Comparison of ENCODE assay signal across 11 cellular contexts in genomic region chr2:107669335-107669734, GRCh38.
DNase-seq lines count a peak whose midpoint lies in the region; ATAC-seq, FAIRE-seq and TF ChIP-seq lines count a peak whose summit lies in the region.
"Had no signal": no experiment of that assay in that cellular context is flagged by ENCODE, and none has a peak within 500 bp of the region (broad histone marks: within the 10 kb centered on the region; RNA-seq: fewer than 3 reads in every experiment).

No MANE protein-coding gene starts in this region.

- peak; percentile 20 for TF ChIP-seq CTCF in AG09319 (IDR thresholded peaks at IDR 0.05; ENCODE audit: low read depth, low read length)

- TF ChIP-seq POLR2A in H54 (IDR thresholded peaks at IDR 0.05; ENCODE audit: low read depth, low read length): no peak

- FAIRE-seq in H54 (lab: Jason Lieb, UNC): peak; percentile 53

- ATAC-seq in SK-N-SH treated with all-trans-retinoic acid at 6 μM for 48 hours: peak; percentile 65; the same call in 2 of the 3 replicates
- ATAC-seq in HG02763 (IDR thresholded peaks at IDR 0.05; ENCODE audit: unreplicated experiment): no peak
- no peak for ATAC-seq in HG03196 (IDR thresholded peaks at IDR 0.05; ENCODE audit: unreplicated experiment)

- no peak for DNase-seq in AG09319 (ENCODE audit: extremely low read depth, low read depth)
- no peak for DNase-seq in H54 (ENCODE audit: insufficient read length, low spot score)
- peak; percentile 51 for DNase-seq in left kidney (ENCODE audit: low read depth, low spot score)
- DNase-seq in NCI-H1930 (lab: John Stamatoyannopoulos, UW): no peak
- no peak for DNase-seq in AG08395 (ENCODE audit: low spot score)
- DNase-seq: activated T-cell treated with anti-CD3 and anti-CD28 coated beads for 4 hours, GDM1, islet precursor cell had no signal

TF ChIP-seq in SK-N-SH treated with all-trans-retinoic acid at 6 μM for 48 hours, 23 proteins besides CTCF, POLR2A, EP300 and RAD21:
- TF ChIP-seq ZFP3 (CRISPR knock-in tag; IDR thresholded peaks at IDR 0.05) (no peak), SNAI2 (CRISPR knock-in tag; IDR thresholded peaks at IDR 0.05) (no peak), ZNF565 (CRISPR knock-in tag; conservative IDR thresholded peaks at IDR 0.05; ENCODE audit: low read depth) (no peak), ZFP30 (CRISPR knock-in tag; IDR thresholded peaks at IDR 0.05) (no peak), ARNTL (CRISPR knock-in tag; IDR thresholded peaks at IDR 0.05; ENCODE audit: borderline replicate concordance, low read depth) (no peak), GLIS3 (CRISPR knock-in tag; IDR thresholded peaks at IDR 0.05) (no peak), RARB (CRISPR knock-in tag; IDR thresholded peaks at IDR 0.05) (no peak), CSDC2 (CRISPR knock-in tag; IDR thresholded peaks at IDR 0.05) (no peak), ESRRG (CRISPR knock-in tag; IDR thresholded peaks at IDR 0.05) (no peak), ISL1 (CRISPR knock-in tag; IDR thresholded peaks at IDR 0.05) (no peak), TCF4 (CRISPR knock-in tag; IDR thresholded peaks at IDR 0.05; ENCODE audit: borderline replicate concordance) (no peak), ZC3H10 (CRISPR knock-in tag; IDR thresholded peaks at IDR 0.05) (no peak), ZNF70 (CRISPR knock-in tag; IDR thresholded peaks at IDR 0.05) (no peak), OSR1 (CRISPR knock-in tag; IDR thresholded peaks at IDR 0.05) (no peak)
- TF ChIP-seq, protein P1, sequence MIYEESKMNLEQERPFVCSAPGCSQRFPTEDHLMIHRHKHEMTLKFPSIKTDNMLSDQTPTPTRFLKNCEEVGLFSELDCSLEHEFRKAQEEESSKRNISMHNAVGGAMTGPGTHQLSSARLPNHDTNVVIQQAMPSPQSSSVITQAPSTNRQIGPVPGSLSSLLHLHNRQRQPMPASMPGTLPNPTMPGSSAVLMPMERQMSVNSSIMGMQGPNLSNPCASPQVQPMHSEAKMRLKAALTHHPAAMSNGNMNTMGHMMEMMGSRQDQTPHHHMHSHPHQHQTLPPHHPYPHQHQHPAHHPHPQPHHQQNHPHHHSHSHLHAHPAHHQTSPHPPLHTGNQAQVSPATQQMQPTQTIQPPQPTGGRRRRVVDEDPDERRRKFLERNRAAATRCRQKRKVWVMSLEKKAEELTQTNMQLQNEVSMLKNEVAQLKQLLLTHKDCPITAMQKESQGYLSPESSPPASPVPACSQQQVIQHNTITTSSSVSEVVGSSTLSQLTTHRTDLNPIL (CRISPR knock-in tag; IDR thresholded peaks at IDR 0.05; ENCODE audit: low read depth): no peak
- TF ChIP-seq, protein P2, sequence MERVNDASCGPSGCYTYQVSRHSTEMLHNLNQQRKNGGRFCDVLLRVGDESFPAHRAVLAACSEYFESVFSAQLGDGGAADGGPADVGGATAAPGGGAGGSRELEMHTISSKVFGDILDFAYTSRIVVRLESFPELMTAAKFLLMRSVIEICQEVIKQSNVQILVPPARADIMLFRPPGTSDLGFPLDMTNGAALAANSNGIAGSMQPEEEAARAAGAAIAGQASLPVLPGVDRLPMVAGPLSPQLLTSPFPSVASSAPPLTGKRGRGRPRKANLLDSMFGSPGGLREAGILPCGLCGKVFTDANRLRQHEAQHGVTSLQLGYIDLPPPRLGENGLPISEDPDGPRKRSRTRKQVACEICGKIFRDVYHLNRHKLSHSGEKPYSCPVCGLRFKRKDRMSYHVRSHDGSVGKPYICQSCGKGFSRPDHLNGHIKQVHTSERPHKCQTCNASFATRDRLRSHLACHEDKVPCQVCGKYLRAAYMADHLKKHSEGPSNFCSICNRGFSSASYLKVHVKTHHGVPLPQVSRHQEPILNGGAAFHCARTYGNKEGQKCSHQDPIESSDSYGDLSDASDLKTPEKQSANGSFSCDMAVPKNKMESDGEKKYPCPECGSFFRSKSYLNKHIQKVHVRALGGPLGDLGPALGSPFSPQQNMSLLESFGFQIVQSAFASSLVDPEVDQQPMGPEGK (CRISPR knock-in tag; IDR thresholded peaks at IDR 0.05; ENCODE audit: borderline replicate concordance): no peak
- TF ChIP-seq, protein P3, sequence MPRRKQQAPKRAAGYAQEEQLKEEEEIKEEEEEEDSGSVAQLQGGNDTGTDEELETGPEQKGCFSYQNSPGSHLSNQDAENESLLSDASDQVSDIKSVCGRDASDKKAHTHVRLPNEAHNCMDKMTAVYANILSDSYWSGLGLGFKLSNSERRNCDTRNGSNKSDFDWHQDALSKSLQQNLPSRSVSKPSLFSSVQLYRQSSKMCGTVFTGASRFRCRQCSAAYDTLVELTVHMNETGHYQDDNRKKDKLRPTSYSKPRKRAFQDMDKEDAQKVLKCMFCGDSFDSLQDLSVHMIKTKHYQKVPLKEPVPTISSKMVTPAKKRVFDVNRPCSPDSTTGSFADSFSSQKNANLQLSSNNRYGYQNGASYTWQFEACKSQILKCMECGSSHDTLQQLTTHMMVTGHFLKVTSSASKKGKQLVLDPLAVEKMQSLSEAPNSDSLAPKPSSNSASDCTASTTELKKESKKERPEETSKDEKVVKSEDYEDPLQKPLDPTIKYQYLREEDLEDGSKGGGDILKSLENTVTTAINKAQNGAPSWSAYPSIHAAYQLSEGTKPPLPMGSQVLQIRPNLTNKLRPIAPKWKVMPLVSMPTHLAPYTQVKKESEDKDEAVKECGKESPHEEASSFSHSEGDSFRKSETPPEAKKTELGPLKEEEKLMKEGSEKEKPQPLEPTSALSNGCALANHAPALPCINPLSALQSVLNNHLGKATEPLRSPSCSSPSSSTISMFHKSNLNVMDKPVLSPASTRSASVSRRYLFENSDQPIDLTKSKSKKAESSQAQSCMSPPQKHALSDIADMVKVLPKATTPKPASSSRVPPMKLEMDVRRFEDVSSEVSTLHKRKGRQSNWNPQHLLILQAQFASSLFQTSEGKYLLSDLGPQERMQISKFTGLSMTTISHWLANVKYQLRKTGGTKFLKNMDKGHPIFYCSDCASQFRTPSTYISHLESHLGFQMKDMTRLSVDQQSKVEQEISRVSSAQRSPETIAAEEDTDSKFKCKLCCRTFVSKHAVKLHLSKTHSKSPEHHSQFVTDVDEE (CRISPR knock-in tag; IDR thresholded peaks at IDR 0.05): no peak
- TF ChIP-seq, protein P4, sequence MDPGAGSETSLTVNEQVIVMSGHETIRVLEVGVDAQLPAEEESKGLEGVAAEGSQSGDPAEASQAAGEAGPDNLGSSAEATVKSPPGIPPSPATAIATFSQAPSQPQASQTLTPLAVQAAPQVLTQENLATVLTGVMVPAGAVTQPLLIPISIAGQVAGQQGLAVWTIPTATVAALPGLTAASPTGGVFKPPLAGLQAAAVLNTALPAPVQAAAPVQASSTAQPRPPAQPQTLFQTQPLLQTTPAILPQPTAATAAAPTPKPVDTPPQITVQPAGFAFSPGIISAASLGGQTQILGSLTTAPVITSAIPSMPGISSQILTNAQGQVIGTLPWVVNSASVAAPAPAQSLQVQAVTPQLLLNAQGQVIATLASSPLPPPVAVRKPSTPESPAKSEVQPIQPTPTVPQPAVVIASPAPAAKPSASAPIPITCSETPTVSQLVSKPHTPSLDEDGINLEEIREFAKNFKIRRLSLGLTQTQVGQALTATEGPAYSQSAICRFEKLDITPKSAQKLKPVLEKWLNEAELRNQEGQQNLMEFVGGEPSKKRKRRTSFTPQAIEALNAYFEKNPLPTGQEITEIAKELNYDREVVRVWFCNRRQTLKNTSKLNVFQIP (CRISPR knock-in tag; IDR thresholded peaks at IDR 0.05; ENCODE audit: borderline replicate concordance, low read depth): no peak
